1 cellular context compared by ENCODE assay signal in the genomic region with DNA sequence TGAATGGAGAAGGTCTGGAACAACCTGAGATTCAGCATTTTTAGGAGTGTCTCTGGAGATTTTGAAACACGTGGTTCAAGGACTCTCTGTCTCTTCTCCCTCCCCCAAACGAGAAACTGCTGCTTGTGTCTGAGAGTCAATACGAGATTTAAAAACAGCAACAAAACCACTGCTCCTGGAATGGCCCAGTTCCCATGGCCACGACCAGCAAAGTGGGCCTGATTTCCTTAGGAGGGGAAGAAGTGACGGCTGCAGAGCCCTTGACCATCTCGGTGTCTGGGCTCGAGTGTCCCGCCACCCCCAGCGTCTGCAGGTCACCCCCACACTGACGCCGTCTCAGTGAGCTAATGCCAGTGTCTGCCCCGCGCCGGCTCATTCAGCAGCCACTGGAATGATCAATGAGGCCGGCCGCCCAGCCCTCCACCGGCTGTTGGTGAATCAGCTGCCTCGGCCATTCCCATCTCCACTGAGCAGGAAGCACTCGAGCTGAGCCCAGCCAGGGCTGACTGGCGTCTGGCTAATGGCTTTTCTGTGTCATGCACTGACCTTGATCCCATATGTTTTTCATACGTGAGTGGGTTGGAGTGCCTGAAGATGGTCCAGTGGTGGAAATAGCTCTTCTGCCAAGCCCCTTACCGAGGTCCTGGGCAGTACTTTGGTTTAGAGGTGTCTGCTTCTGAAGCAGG.
A peak's percentile ranks its signal among the peaks of the same experiment; 100 is the strongest.
TF ChIP-seq lines count a peak whose summit lies in the region.

No MANE protein-coding gene starts in this region.

TF ChIP-seq in HepG2, 621 proteins besides CTCF, POLR2A, EP300 and RAD21 (continued from another document and continues in another):
- TF ChIP-seq, protein P1, sequence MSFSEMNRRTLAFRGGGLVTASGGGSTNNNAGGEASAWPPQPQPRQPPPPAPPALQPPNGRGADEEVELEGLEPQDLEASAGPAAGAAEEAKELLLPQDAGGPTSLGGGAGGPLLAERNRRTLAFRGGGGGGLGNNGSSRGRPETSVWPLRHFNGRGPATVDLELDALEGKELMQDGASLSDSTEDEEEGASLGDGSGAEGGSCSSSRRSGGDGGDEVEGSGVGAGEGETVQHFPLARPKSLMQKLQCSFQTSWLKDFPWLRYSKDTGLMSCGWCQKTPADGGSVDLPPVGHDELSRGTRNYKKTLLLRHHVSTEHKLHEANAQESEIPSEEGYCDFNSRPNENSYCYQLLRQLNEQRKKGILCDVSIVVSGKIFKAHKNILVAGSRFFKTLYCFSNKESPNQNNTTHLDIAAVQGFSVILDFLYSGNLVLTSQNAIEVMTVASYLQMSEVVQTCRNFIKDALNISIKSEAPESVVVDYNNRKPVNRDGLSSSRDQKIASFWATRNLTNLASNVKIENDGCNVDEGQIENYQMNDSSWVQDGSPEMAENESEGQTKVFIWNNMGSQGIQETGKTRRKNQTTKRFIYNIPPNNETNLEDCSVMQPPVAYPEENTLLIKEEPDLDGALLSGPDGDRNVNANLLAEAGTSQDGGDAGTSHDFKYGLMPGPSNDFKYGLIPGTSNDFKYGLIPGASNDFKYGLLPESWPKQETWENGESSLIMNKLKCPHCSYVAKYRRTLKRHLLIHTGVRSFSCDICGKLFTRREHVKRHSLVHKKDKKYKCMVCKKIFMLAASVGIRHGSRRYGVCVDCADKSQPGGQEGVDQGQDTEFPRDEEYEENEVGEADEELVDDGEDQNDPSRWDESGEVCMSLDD (CRISPR knock-in tag; IDR thresholded peaks at IDR 0.05; ENCODE audit: borderline replicate concordance), result no peak
- TF ChIP-seq ZNF512B (CRISPR knock-in tag; IDR thresholded peaks at IDR 0.05; ENCODE audit: borderline replicate concordance) (peak; percentile 58; the same call in 1 of the 2 replicates), HNF1A (IDR thresholded peaks at IDR 0.05; ENCODE audit: low read depth) (no peak), HNF1A (CRISPR knock-in tag; IDR thresholded peaks at IDR 0.05; ENCODE audit: borderline replicate concordance) (peak; percentile 38; the same call in 1 of the 2 replicates), ZFP37 (CRISPR knock-in tag; IDR thresholded peaks at IDR 0.05; ENCODE audit: borderline replicate concordance) (0 out of 2 replicates have a peak, but pooled peaks have one; percentile 74), MIXL1 (CRISPR knock-in tag; IDR thresholded peaks at IDR 0.05) (peak; percentile 80; the same call in 1 of the 2 replicates), KMT2A (CRISPR knock-in tag; IDR thresholded peaks at IDR 0.05) (peak; percentile 67), THYN1 (CRISPR knock-in tag; IDR thresholded peaks at IDR 0.05; ENCODE audit: borderline replicate concordance, low read depth) (no peak), ZNF547 (CRISPR knock-in tag; IDR thresholded peaks at IDR 0.05) (no peak), NCOR1 (IDR thresholded peaks at IDR 0.05; ENCODE audit: borderline replicate concordance, low read length) (no peak; the same call in 1 of the 2 replicates), EEA1 (CRISPR knock-in tag; IDR thresholded peaks at IDR 0.05; ENCODE audit: borderline replicate concordance) (no peak), MEIS2 (CRISPR knock-in tag; IDR thresholded peaks at IDR 0.05) (0 out of 2 replicates have a peak, but pooled peaks have one; percentile 70), ZNF446 (CRISPR knock-in tag; IDR thresholded peaks at IDR 0.05) (no peak), KDM5A (IDR thresholded peaks at IDR 0.05; ENCODE audit: borderline replicate concordance, low read length) (no peak), NFE2L2 (IDR thresholded peaks at IDR 0.05; ENCODE audit: low read length) (0 out of 2 replicates have a peak, but pooled peaks have one; percentile 27), NFE2 (CRISPR knock-in tag; IDR thresholded peaks at IDR 0.05) (no peak), ZBTB8A (CRISPR knock-in tag; IDR thresholded peaks at IDR 0.05; ENCODE audit: borderline replicate concordance, low read depth) (no peak), TGIF2 (CRISPR knock-in tag; IDR thresholded peaks at IDR 0.05) (peak; percentile 64; the same call in 1 of the 2 replicates), TEAD3 (CRISPR knock-in tag; optimal IDR thresholded peaks at IDR 0.05; ENCODE audit: borderline replicate concordance) (peak; percentile 73), NR2F1 (CRISPR knock-in tag; IDR thresholded peaks at IDR 0.05) (no peak), TAF15 (IDR thresholded peaks at IDR 0.05; ENCODE audit: low read depth, low read length, poor library complexity, severe bottlenecking) (no peak), TRIM24 (CRISPR knock-in tag; IDR thresholded peaks at IDR 0.05) (no peak), ZNF850 (CRISPR knock-in tag; conservative IDR thresholded peaks at IDR 0.05) (no peak), HOXA5 (CRISPR knock-in tag; IDR thresholded peaks at IDR 0.05) (no peak), RFX5 (IDR thresholded peaks at IDR 0.05; ENCODE audit: low read depth, low read length) (no peak), ZNF746 (CRISPR knock-in tag; IDR thresholded peaks at IDR 0.05) (no peak), ZSCAN21 (CRISPR knock-in tag; IDR thresholded peaks at IDR 0.05; ENCODE audit: borderline replicate concordance) (0 out of 2 replicates have a peak, but pooled peaks have one; percentile 64), SP2 (CRISPR knock-in tag; IDR thresholded peaks at IDR 0.05) (no peak), POLR2AphosphoS2 (IDR thresholded peaks at IDR 0.05; ENCODE audit: low read depth, low read length) (no peak), TSC22D2 (CRISPR knock-in tag; IDR thresholded peaks at IDR 0.05; ENCODE audit: borderline replicate concordance) (no peak), ZBTB20 (CRISPR knock-in tag; IDR thresholded peaks at IDR 0.05; ENCODE audit: borderline replicate concordance, low read depth) (0 out of 2 replicates have a peak, but pooled peaks have one; percentile 66), SMC3 (IDR thresholded peaks at IDR 0.05; ENCODE audit: low read length) (no peak), SOX6 (IDR thresholded peaks at IDR 0.05) (no peak), SOX6 (CRISPR knock-in tag; IDR thresholded peaks at IDR 0.05) (no peak; the same call in 1 of the 2 replicates)
- TF ChIP-seq, protein P2, sequence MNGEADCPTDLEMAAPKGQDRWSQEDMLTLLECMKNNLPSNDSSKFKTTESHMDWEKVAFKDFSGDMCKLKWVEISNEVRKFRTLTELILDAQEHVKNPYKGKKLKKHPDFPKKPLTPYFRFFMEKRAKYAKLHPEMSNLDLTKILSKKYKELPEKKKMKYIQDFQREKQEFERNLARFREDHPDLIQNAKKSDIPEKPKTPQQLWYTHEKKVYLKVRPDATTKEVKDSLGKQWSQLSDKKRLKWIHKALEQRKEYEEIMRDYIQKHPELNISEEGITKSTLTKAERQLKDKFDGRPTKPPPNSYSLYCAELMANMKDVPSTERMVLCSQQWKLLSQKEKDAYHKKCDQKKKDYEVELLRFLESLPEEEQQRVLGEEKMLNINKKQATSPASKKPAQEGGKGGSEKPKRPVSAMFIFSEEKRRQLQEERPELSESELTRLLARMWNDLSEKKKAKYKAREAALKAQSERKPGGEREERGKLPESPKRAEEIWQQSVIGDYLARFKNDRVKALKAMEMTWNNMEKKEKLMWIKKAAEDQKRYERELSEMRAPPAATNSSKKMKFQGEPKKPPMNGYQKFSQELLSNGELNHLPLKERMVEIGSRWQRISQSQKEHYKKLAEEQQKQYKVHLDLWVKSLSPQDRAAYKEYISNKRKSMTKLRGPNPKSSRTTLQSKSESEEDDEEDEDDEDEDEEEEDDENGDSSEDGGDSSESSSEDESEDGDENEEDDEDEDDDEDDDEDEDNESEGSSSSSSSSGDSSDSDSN (CRISPR knock-in tag; IDR thresholded peaks at IDR 0.05), result peak; percentile 86
- TF ChIP-seq, protein P3, sequence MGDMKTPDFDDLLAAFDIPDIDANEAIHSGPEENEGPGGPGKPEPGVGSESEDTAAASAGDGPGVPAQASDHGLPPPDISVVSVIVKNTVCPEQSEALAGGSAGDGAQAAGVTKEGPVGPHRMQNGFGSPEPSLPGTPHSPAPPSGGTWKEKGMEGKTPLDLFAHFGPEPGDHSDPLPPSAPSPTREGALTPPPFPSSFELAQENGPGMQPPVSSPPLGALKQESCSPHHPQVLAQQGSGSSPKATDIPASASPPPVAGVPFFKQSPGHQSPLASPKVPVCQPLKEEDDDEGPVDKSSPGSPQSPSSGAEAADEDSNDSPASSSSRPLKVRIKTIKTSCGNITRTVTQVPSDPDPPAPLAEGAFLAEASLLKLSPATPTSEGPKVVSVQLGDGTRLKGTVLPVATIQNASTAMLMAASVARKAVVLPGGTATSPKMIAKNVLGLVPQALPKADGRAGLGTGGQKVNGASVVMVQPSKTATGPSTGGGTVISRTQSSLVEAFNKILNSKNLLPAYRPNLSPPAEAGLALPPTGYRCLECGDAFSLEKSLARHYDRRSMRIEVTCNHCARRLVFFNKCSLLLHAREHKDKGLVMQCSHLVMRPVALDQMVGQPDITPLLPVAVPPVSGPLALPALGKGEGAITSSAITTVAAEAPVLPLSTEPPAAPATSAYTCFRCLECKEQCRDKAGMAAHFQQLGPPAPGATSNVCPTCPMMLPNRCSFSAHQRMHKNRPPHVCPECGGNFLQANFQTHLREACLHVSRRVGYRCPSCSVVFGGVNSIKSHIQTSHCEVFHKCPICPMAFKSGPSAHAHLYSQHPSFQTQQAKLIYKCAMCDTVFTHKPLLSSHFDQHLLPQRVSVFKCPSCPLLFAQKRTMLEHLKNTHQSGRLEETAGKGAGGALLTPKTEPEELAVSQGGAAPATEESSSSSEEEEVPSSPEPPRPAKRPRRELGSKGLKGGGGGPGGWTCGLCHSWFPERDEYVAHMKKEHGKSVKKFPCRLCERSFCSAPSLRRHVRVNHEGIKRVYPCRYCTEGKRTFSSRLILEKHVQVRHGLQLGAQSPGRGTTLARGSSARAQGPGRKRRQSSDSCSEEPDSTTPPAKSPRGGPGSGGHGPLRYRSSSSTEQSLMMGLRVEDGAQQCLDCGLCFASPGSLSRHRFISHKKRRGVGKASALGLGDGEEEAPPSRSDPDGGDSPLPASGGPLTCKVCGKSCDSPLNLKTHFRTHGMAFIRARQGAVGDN (CRISPR knock-in tag; IDR thresholded peaks at IDR 0.05), result peak; percentile 87
- TF ChIP-seq, protein P4, sequence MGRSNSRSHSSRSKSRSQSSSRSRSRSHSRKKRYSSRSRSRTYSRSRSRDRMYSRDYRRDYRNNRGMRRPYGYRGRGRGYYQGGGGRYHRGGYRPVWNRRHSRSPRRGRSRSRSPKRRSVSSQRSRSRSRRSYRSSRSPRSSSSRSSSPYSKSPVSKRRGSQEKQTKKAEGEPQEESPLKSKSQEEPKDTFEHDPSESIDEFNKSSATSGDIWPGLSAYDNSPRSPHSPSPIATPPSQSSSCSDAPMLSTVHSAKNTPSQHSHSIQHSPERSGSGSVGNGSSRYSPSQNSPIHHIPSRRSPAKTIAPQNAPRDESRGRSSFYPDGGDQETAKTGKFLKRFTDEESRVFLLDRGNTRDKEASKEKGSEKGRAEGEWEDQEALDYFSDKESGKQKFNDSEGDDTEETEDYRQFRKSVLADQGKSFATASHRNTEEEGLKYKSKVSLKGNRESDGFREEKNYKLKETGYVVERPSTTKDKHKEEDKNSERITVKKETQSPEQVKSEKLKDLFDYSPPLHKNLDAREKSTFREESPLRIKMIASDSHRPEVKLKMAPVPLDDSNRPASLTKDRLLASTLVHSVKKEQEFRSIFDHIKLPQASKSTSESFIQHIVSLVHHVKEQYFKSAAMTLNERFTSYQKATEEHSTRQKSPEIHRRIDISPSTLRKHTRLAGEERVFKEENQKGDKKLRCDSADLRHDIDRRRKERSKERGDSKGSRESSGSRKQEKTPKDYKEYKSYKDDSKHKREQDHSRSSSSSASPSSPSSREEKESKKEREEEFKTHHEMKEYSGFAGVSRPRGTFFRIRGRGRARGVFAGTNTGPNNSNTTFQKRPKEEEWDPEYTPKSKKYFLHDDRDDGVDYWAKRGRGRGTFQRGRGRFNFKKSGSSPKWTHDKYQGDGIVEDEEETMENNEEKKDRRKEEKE (IDR thresholded peaks at IDR 0.05), result no peak
